Comparison of ENCODE assay signal across 1 cellular context in the genomic region with DNA sequence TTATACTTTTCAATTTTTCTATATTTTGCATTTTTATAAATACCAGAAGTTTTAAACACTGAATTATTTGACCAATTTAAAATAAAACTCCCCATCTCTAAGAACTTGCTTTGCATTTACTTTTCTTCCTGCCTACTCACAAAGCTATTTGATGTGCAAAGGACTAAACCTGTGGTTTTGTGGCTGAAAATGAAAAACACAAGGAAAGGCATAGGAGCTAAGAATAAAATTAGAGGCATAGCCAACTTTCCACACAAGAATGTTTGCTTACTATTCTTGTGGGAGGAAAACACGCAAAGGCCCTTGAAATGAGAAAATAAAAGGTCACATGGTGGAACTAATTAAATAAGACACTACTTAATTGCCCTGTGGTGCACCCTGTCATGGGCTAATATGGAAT.
TF ChIP-seq lines count a peak whose summit lies in the region.

No MANE protein-coding gene starts in this region.

TF ChIP-seq in GM12878, 131 proteins besides CTCF, POLR2A, EP300 and RAD21 (continued from another document):
- TF ChIP-seq ZNF274 (IDR thresholded peaks at IDR 0.05; ENCODE audit: insufficient read depth, insufficient read length) (no peak), KDM1A (IDR thresholded peaks at IDR 0.05; ENCODE audit: borderline replicate concordance) (no peak), NRF1 (conservative IDR thresholded peaks at IDR 0.05; ENCODE audit: low read depth, low read length) (no peak), EGR1 (IDR thresholded peaks at IDR 0.05; ENCODE audit: borderline replicate concordance in 1 of 2, low read depth in 2 of 2, low read length in 2 of 2) (no peak), SRF (IDR thresholded peaks at IDR 0.05; ENCODE audit: low read depth in 2 of 2, low read length in 2 of 2) (no peak), ZNF384 (IDR thresholded peaks at IDR 0.05; ENCODE audit: borderline replicate concordance, low read depth, low read length) (no peak), WRNIP1 (IDR thresholded peaks at IDR 0.05; ENCODE audit: borderline replicate concordance, low read depth, low read length) (no peak), CBX5 (IDR thresholded peaks at IDR 0.05; ENCODE audit: low read depth) (no peak), CREB1 (IDR thresholded peaks at IDR 0.05; ENCODE audit: low read depth) (0 out of 2 replicates have a peak, but pooled peaks have one; percentile 19), EED (IDR thresholded peaks at IDR 0.05; ENCODE audit: low read depth) (peak; percentile 66), HDAC6 (IDR thresholded peaks at IDR 0.05; ENCODE audit: unreplicated experiment) (no peak), STAT3 (IDR thresholded peaks at IDR 0.05; ENCODE audit: low read depth, low read length) (no peak), IRF3 (IDR thresholded peaks at IDR 0.05) (no peak), HSF1 (IDR thresholded peaks at IDR 0.05; ENCODE audit: low read depth, low read length) (no peak), EZH2 (IDR thresholded peaks at IDR 0.05; ENCODE audit: borderline replicate concordance, control insufficient read depth, low read depth, low read length) (no peak), LARP7 (IDR thresholded peaks at IDR 0.05) (no peak), RUNX3 (IDR thresholded peaks at IDR 0.05; ENCODE audit: low read length) (peak; percentile 97), NBN (IDR thresholded peaks at IDR 0.05) (no peak), CEBPZ (IDR thresholded peaks at IDR 0.05; ENCODE audit: low read depth, low read length) (no peak), PML (IDR thresholded peaks at IDR 0.05; ENCODE audit: low read length) (no peak), POLR2AphosphoS2 (IDR thresholded peaks at IDR 0.05; ENCODE audit: low read depth, low read length) (no peak), CBFB (IDR thresholded peaks at IDR 0.05; ENCODE audit: low read depth) (0 out of 2 replicates have a peak, but pooled peaks have one; percentile 57), NFIC (IDR thresholded peaks at IDR 0.05; ENCODE audit: low read depth, low read length) (peak; percentile 94), NR2C1 (IDR thresholded peaks at IDR 0.05) (no peak), CHD4 (IDR thresholded peaks at IDR 0.05) (no peak), MTA2 (IDR thresholded peaks at IDR 0.05; ENCODE audit: low read depth) (0 out of 2 replicates have a peak, but pooled peaks have one; percentile 34), ATF2 (IDR thresholded peaks at IDR 0.05; ENCODE audit: low read length) (0 out of 2 replicates have a peak, but pooled peaks have one; percentile 34), TCF12 (IDR thresholded peaks at IDR 0.05; ENCODE audit: low read depth, low read length) (no peak), CREM (IDR thresholded peaks at IDR 0.05; ENCODE audit: low read depth) (peak; percentile 57; the same call in 1 of the 2 replicates), IKZF1 (conservative IDR thresholded peaks at IDR 0.05) (0 out of 2 replicates have a peak, but pooled peaks have one; percentile 22)
- TF ChIP-seq, protein P1, sequence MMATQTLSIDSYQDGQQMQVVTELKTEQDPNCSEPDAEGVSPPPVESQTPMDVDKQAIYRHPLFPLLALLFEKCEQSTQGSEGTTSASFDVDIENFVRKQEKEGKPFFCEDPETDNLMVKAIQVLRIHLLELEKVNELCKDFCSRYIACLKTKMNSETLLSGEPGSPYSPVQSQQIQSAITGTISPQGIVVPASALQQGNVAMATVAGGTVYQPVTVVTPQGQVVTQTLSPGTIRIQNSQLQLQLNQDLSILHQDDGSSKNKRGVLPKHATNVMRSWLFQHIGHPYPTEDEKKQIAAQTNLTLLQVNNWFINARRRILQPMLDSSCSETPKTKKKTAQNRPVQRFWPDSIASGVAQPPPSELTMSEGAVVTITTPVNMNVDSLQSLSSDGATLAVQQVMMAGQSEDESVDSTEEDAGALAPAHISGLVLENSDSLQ (IDR thresholded peaks at IDR 0.05) = no peak
- TF ChIP-seq, protein P2, sequence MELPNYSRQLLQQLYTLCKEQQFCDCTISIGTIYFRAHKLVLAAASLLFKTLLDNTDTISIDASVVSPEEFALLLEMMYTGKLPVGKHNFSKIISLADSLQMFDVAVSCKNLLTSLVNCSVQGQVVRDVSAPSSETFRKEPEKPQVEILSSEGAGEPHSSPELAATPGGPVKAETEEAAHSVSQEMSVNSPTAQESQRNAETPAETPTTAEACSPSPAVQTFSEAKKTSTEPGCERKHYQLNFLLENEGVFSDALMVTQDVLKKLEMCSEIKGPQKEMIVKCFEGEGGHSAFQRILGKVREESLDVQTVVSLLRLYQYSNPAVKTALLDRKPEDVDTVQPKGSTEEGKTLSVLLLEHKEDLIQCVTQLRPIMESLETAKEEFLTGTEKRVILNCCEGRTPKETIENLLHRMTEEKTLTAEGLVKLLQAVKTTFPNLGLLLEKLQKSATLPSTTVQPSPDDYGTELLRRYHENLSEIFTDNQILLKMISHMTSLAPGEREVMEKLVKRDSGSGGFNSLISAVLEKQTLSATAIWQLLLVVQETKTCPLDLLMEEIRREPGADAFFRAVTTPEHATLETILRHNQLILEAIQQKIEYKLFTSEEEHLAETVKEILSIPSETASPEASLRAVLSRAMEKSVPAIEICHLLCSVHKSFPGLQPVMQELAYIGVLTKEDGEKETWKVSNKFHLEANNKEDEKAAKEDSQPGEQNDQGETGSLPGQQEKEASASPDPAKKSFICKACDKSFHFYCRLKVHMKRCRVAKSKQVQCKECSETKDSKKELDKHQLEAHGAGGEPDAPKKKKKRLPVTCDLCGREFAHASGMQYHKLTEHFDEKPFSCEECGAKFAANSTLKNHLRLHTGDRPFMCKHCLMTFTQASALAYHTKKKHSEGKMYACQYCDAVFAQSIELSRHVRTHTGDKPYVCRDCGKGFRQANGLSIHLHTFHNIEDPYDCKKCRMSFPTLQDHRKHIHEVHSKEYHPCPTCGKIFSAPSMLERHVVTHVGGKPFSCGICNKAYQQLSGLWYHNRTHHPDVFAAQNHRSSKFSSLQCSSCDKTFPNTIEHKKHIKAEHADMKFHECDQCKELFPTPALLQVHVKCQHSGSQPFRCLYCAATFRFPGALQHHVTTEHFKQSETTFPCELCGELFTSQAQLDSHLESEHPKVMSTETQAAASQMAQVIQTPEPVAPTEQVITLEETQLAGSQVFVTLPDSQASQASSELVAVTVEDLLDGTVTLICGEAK (IDR thresholded peaks at IDR 0.05; ENCODE audit: borderline replicate concordance) = no peak
- TF ChIP-seq, protein P3, sequence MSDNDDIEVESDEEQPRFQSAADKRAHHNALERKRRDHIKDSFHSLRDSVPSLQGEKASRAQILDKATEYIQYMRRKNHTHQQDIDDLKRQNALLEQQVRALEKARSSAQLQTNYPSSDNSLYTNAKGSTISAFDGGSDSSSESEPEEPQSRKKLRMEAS (IDR thresholded peaks at IDR 0.05; ENCODE audit: low read depth, low read length) = no peak
- TF ChIP-seq, protein P4, sequence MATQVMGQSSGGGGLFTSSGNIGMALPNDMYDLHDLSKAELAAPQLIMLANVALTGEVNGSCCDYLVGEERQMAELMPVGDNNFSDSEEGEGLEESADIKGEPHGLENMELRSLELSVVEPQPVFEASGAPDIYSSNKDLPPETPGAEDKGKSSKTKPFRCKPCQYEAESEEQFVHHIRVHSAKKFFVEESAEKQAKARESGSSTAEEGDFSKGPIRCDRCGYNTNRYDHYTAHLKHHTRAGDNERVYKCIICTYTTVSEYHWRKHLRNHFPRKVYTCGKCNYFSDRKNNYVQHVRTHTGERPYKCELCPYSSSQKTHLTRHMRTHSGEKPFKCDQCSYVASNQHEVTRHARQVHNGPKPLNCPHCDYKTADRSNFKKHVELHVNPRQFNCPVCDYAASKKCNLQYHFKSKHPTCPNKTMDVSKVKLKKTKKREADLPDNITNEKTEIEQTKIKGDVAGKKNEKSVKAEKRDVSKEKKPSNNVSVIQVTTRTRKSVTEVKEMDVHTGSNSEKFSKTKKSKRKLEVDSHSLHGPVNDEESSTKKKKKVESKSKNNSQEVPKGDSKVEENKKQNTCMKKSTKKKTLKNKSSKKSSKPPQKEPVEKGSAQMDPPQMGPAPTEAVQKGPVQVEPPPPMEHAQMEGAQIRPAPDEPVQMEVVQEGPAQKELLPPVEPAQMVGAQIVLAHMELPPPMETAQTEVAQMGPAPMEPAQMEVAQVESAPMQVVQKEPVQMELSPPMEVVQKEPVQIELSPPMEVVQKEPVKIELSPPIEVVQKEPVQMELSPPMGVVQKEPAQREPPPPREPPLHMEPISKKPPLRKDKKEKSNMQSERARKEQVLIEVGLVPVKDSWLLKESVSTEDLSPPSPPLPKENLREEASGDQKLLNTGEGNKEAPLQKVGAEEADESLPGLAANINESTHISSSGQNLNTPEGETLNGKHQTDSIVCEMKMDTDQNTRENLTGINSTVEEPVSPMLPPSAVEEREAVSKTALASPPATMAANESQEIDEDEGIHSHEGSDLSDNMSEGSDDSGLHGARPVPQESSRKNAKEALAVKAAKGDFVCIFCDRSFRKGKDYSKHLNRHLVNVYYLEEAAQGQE (IDR thresholded peaks at IDR 0.05; ENCODE audit: low read depth, low read length) = no peak
